Comparison of ENCODE assay signal across 17 cellular contexts in the genomic region with DNA sequence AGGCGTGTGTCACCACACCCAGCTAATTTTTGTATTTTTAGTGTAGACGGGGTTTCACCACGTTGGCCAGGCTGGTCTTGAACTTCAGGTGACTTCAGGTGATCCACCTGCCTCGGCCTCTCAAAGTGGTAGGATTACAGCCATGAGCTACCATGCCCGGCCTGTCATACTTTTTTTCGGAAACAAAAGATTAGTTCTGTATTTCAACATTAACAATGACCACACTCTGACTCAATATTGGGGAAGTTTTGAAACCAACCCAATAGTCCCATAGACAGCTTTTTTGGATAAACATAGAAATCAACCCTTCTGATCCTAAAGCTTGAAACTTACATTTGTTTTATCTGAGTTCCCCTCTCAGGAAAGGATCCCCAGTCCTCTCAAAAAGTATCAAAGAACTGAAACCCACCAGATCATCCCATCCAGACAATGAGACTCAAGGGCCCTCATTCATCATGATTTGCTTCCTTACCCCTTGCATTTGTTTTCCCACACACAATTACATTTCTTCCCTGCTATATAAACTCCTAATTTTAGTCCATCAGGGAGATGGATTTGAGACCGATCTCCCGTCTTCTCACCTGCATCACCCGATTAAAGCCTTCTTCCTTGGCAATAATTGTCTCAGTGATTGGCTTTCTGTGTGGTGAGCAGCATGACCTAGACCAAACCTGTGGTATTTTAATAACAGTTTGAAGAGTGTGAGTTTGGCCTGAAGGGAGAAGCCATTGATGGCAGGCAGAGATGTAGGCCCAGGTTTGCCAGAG. TPM values are rescaled to one million over a fixed set of nuclear protein-coding genes. Genes with fewer than 3 reads are reported as not detected.
DNase-seq lines count a peak whose midpoint lies in the region; ATAC-seq and TF ChIP-seq lines count a peak whose summit lies in the region.
"Had no signal": no experiment of that assay in that cellular context is flagged by ENCODE, and none has a peak within 500 bp of the region (broad histone marks: within the 10 kb centered on the region; RNA-seq: fewer than 3 reads in every experiment).

No MANE protein-coding gene starts in this region.

- H3K4me3 ChIP-seq in stomach smooth muscle (ENCODE audit: low read length in 2 of 2), result no peak overlapping the region
- no peak overlapping the region for H3K4me3 ChIP-seq in Caco-2 (ENCODE audit: low read depth, low read length)
- H3K4me3 ChIP-seq in tibial nerve, result no peak overlapping the region
- H3K4me3 ChIP-seq: heart left ventricle, SJSA1, thoracic aorta had no signal

- H3K27me3 Mint-ChIP-seq in activated naive CD4-positive, alpha-beta T cell treated with anti-CD3 and anti-CD28 coated beads, Interleukin-2, amount 50 U/mL, for 24 hours, result no peaks in the 10 kb centered on the region
- H3K27me3 Mint-ChIP-seq in T-helper 17 cell, result no peaks in the 10 kb centered on the region
- H3K27me3 Mint-ChIP-seq in Caco-2 (ENCODE audit: insufficient read depth, unreplicated experiment), result no peaks in the 10 kb centered on the region

- H3K27ac Mint-ChIP-seq in activated naive CD4-positive, alpha-beta T cell treated with anti-CD3 and anti-CD28 coated beads, Interleukin-2, amount 50 U/mL, for 24 hours, result peak overlapping the region; percentile 84
- H3K27ac Mint-ChIP-seq in T-helper 17 cell (no peak overlapping the region), Caco-2 (ENCODE audit: unreplicated experiment) (no peak overlapping the region)

- H3K36me3 Mint-ChIP-seq in activated naive CD4-positive, alpha-beta T cell treated with anti-CD3 and anti-CD28 coated beads, Interleukin-2, amount 50 U/mL, for 24 hours, result no peaks in the 10 kb centered on the region
- H3K36me3 Mint-ChIP-seq in T-helper 17 cell (ENCODE audit: low read depth) (no peaks in the 10 kb centered on the region), Caco-2 (ENCODE audit: insufficient read depth, unreplicated experiment) (peaks cover 5% of the 10 kb centered on the region)

- H3K4me1 ChIP-seq in stomach smooth muscle (ENCODE audit: control insufficient read depth, insufficient read depth, low read length) (peaks cover 27% of the 10 kb centered on the region), Caco-2 (peaks cover 22% of the 10 kb centered on the region), tibial nerve (peaks cover 0 to 17% (median 2%) of the 10 kb centered on the region in 4 donors)
- H3K4me1 ChIP-seq: SJSA1 had no signal

- no peak for DNase-seq in activated naive CD4-positive, alpha-beta T cell (lab: John Stamatoyannopoulos, UW)
- DNase-seq in T-helper 17 cell, result no peak
- peak; percentile 39 for DNase-seq in iris pigment epithelial cell (ENCODE audit: low read depth)
- no peak for DNase-seq in GM19240 (ENCODE audit: insufficient read length, low spot score)
- no peak for DNase-seq in Caco-2
- DNase-seq in tibial nerve (ENCODE audit: low spot score in 2 of 2), result no peak
- DNase-seq: activated CD4-positive, alpha-beta T cell treated with anti-CD3 and anti-CD28 coated beads, Interleukin-2, amount 50 U/mL, for 1 hour; DMS79 treated with DMSO at 0.1 percent for 48 hours; heart left ventricle; NCI-H524; retina had no signal

- TF ChIP-seq POLR2A in tibial nerve (IDR thresholded peaks at IDR 0.05), result no peak

- ATAC-seq in T-helper 17 cell, result no peak

- H3K27ac ChIP-seq in stomach smooth muscle (ENCODE audit: low read length) (peak overlapping the region; percentile 88), tibial nerve (no peak overlapping the region)
- H3K27ac ChIP-seq: SJSA1 had no signal

- peaks cover 15% of the 10 kb centered on the region for H3K4me1 Mint-ChIP-seq in activated naive CD4-positive, alpha-beta T cell treated with anti-CD3 and anti-CD28 coated beads, Interleukin-2, amount 50 U/mL, for 24 hours
- peaks cover 2% of the 10 kb centered on the region for H3K4me1 Mint-ChIP-seq in T-helper 17 cell
- H3K4me1 Mint-ChIP-seq in Caco-2 (ENCODE audit: low read depth, unreplicated experiment), result peaks cover 23% of the 10 kb centered on the region

- H3K36me3 ChIP-seq in stomach smooth muscle (ENCODE audit: control insufficient read depth in 2 of 2, insufficient read depth in 2 of 2, low read length in 2 of 2), result no peaks in the 10 kb centered on the region
- no peaks in the 10 kb centered on the region for H3K36me3 ChIP-seq in Caco-2 (ENCODE audit: control insufficient read depth, insufficient read depth, low read length)
- H3K36me3 ChIP-seq in tibial nerve, result peaks cover 0 to 3% (median 0%) of the 10 kb centered on the region in 3 donors
- H3K36me3 ChIP-seq: SJSA1, thoracic aorta had no signal

- POLR2A ChIA-PET in Caco-2 (lab: Charles Lee), result interaction anchor here (1.3 kb wide), 1 partner anchor 30 kb away, joined by 5 read pairs; no protein-coding TSS in a partner anchor

- CTCF ChIA-PET in Caco-2 (lab: Charles Lee), result interaction anchor here (0.6 to 4.5 kb wide), 6 partner anchors 10 to 365 kb away, joined by 4 to 42 read pairs (median 15); partner anchors contain the start of gene ATP6V0D1

- H3K9ac ChIP-seq in stomach smooth muscle (ENCODE audit: low read length in 2 of 2), result peak overlapping the region in 1 of 2 donors; percentile 25

- TF ChIP-seq EP300 in tibial nerve (IDR thresholded peaks at IDR 0.05), result no peak

- no peaks in the 10 kb centered on the region for H3K9me3 Mint-ChIP-seq in activated naive CD4-positive, alpha-beta T cell treated with anti-CD3 and anti-CD28 coated beads, Interleukin-2, amount 50 U/mL, for 24 hours
- no peaks in the 10 kb centered on the region for H3K9me3 Mint-ChIP-seq in Caco-2 (ENCODE audit: unreplicated experiment)

- intact Hi-C loops in Caco-2 (cut with micrococcal nuclease; ENCODE audit: unreplicated experiment), result no loop called here

- H3K27me3 ChIP-seq in stomach smooth muscle (ENCODE audit: control insufficient read depth in 1 of 2, insufficient read depth in 2 of 2, low read length in 2 of 2) (no peaks in the 10 kb centered on the region), Caco-2 (replicated peaks; ENCODE audit: control insufficient read depth, insufficient read depth, low read length) (no peaks in the 10 kb centered on the region), tibial nerve (no peaks in the 10 kb centered on the region)
- H3K27me3 ChIP-seq: heart left ventricle, SJSA1 had no signal

- no peaks in the 10 kb centered on the region for H3K9me3 ChIP-seq in T-helper 17 cell (ENCODE audit: control insufficient read depth, low read length, poor library complexity, severe bottlenecking)
- no peaks in the 10 kb centered on the region for H3K9me3 ChIP-seq in stomach smooth muscle (ENCODE audit: control insufficient read depth in 2 of 2, low read length in 2 of 2)
- H3K9me3 ChIP-seq in Caco-2, result no peaks in the 10 kb centered on the region
- H3K9me3 ChIP-seq in tibial nerve, result no peaks in the 10 kb centered on the region
- H3K9me3 ChIP-seq: heart left ventricle, SJSA1, thoracic aorta had no signal

- no peak for TF ChIP-seq CTCF in Caco-2 (IDR thresholded peaks at IDR 0.05; ENCODE audit: insufficient read depth in 1 of 2, low read depth in 1 of 2, low read length in 1 of 2, severe bottlenecking in 1 of 2, unreplicated experiment in 1 of 2)
- TF ChIP-seq CTCF in tibial nerve (IDR thresholded peaks at IDR 0.05), result no peak

- no TSS peak for BruUV-seq in Caco-2 (replicated peaks; lab: Mats Ljungman, UMichigan)

- 75 to 88% methylated on average over 9 of the region's 9 CpGs for WGBS in tibial nerve, 2 donors

- no peak overlapping the region for H3K4me3 Mint-ChIP-seq in activated naive CD4-positive, alpha-beta T cell treated with anti-CD3 and anti-CD28 coated beads, Interleukin-2, amount 50 U/mL, for 24 hours
- H3K4me3 Mint-ChIP-seq in T-helper 17 cell (peak overlapping the region; percentile 7), Caco-2 (ENCODE audit: unreplicated experiment) (no peak overlapping the region)

RNA-seq across cellular contexts. Expression of gene AGRP, which starts 7.2 kb away (rescaled TPM):
- total RNA-seq in T-helper 17 cell (not detected), Caco-2 (2022) (not detected in 2 replicates), tibial nerve (not detected)
- total RNA-seq: dermis microvascular lymphatic vessel endothelial cell, heart left ventricle, M059J, SJSA1, thoracic aorta had no signal

RNA-seq across cellular contexts. Expression of gene ATP6V0D1, which starts 9.6 kb away (rescaled TPM):
- total RNA-seq in T-helper 17 cell (10 to 100 TPM; 76.4 to 87.5 TPM), Caco-2 (2022) (107 and 110 TPM in 2 replicates), tibial nerve (100 to 1,000 TPM in 1 of 4 donors, 10 to 100 TPM in 3; 55.1 to 113 (median 73.7) TPM)

RNA-seq across cellular contexts. Expression of gene RIPOR1, which starts 38.1 kb away (rescaled TPM):
- 10 to 100 TPM; 46.5 to 66.0 TPM for total RNA-seq in T-helper 17 cell
- 87.9 and 90.4 TPM in 2 replicates for total RNA-seq in Caco-2 (2022)
- 100 to 1,000 TPM in 2 of 4 donors, 10 to 100 TPM in 2; 50.6 to 112 (median 85.1) TPM for total RNA-seq in tibial nerve

RNA-seq across cellular contexts. Expression of gene HSD11B2, which starts 59.6 kb away (rescaled TPM):
- total RNA-seq in T-helper 17 cell, result not detected
- 11.3 and 12.3 TPM in 2 replicates for total RNA-seq in Caco-2 (2022)
- 1 to 10 TPM in 1 of 4 donors, under 1 TPM in 2, not detected in 1; 0.20 to 2.9 (median 0.60) TPM for total RNA-seq in tibial nerve
- total RNA-seq: dermis microvascular lymphatic vessel endothelial cell, SJSA1, thoracic aorta had no signal
